Comparison of ENCODE assay signal across 19 cellular contexts in the genomic region with DNA sequence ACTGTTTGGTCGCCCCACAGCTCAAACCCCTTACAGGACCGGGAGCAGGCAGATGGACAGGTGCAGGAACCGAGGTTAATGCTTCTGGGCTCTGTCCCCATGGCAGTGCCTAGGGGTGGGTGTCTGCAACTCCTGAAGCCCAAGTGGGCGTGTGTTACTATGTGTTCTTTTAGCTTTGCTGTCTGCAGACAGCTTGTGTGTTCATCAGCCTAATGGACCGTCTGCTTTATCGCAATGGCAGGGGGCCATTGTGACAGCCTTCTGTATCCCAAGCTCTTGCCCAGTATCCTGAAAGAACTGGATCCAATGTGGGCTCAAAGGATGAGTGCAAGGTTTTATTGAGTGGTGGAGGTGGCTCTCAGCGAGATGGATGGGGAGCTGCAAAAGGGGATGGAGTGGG.
DNase-seq lines count a peak whose midpoint lies in the region; ATAC-seq and TF ChIP-seq lines count a peak whose summit lies in the region.
"Had no signal": no experiment of that assay in that cellular context is flagged by ENCODE, and none has a peak within 500 bp of the region (broad histone marks: within the 10 kb centered on the region; RNA-seq: fewer than 3 reads in every experiment).

No MANE protein-coding gene starts in this region.

- H4K20me1 ChIP-seq in IMR-90 (ENCODE audit: insufficient read depth, low read length) = no peaks in the 10 kb centered on the region
- H4K20me1 ChIP-seq: BLaER1 treated with 17β-estradiol and CSF1 and Interleukin-3, amounts not matched to agents 10 nM and 100 nM had no signal

- CTCF ChIA-PET in IMR-90 (lab: Yijun Ruan, JAX) = no interaction called here
- CTCF ChIA-PET in activated CD4-positive, alpha-beta T cell treated with anti-CD3 and anti-CD28 coated beads, Interleukin-2, amount 10 ng/mL, durations not matched to agents 7 days and 5 days (lab: Charles Lee) = no interaction called here

- no peak overlapping the region for H3K56ac ChIP-seq in IMR-90 (ENCODE audit: extremely low read depth, insufficient read depth, low read length)

- H3K27me3 ChIP-seq in IMR-90 (ENCODE audit: control insufficient read depth, insufficient read depth, low read length) (no peaks in the 10 kb centered on the region), MG63 (no peaks in the 10 kb centered on the region)
- H3K27me3 ChIP-seq: BLaER1 treated with 17β-estradiol and CSF1 and Interleukin-3, amounts not matched to agents 10 nM and 100 nM had no signal

- no peak overlapping the region for H3K4me2 ChIP-seq in IMR-90 (ENCODE audit: low read depth, low read length)
- H3K4me2 ChIP-seq: A549; BLaER1 treated with 17β-estradiol and CSF1 and Interleukin-3, amounts not matched to agents 10 nM and 100 nM had no signal

- H2BK5ac ChIP-seq in IMR-90 (ENCODE audit: low read depth, low read length, poor library complexity, severe bottlenecking) = no peak overlapping the region

- H3K4me1 ChIP-seq in IMR-90 (ENCODE audit: control insufficient read depth, insufficient read depth, low read length) = no peaks in the 10 kb centered on the region
- H3K4me1 ChIP-seq: A549, Caco-2 had no signal

- no peak overlapping the region for H4K8ac ChIP-seq in IMR-90 (ENCODE audit: low read depth in 2 of 2, low read length in 2 of 2)

- H4K5ac ChIP-seq in IMR-90 (ENCODE audit: low read depth, low read length) = no peak overlapping the region

- H3K4me3 Mint-ChIP-seq in activated CD4-positive, alpha-beta T cell treated with anti-CD3 and anti-CD28 coated beads, Interleukin-2, amount 10 ng/mL, durations not matched to agents 7 days and 5 days = no peak overlapping the region
- H3K4me3 Mint-ChIP-seq: B cell; CD4-positive, alpha-beta T cell; CD8-positive, alpha-beta T cell had no signal

- no peak overlapping the region for H2BK15ac ChIP-seq in IMR-90 (ENCODE audit: low read depth, low read length)

- H3K36me3 Mint-ChIP-seq in activated CD4-positive, alpha-beta T cell treated with anti-CD3 and anti-CD28 coated beads, Interleukin-2, amount 10 ng/mL, durations not matched to agents 7 days and 5 days (ENCODE audit: low read depth) = no peaks in the 10 kb centered on the region
- H3K36me3 Mint-ChIP-seq: CD8-positive, alpha-beta T cell had no signal

- H3K4me1 Mint-ChIP-seq in activated CD4-positive, alpha-beta T cell treated with anti-CD3 and anti-CD28 coated beads, Interleukin-2, amount 10 ng/mL, durations not matched to agents 7 days and 5 days = no peaks in the 10 kb centered on the region
- H3K4me1 Mint-ChIP-seq: B cell had no signal

- no peak overlapping the region for H2AFZ ChIP-seq in IMR-90 (replicated peaks; ENCODE audit: low read length, poor library complexity)

- POLR2A ChIA-PET in IMR-90 (lab: Charles Lee; ENCODE audit: unreplicated experiment) = no interaction called here
- POLR2A ChIA-PET in activated CD4-positive, alpha-beta T cell treated with anti-CD3 and anti-CD28 coated beads, Interleukin-2, amount 10 ng/mL, durations not matched to agents 7 days and 5 days (lab: Charles Lee) = no interaction called here

- peak; percentile 69 for DNase-seq in G401 (ENCODE audit: low spot score)
- no peak for DNase-seq in IMR-90
- DNase-seq in cerebellar cortex (ENCODE audit: low spot score) = peak; percentile 60
- no peak for DNase-seq in MG63
- DNase-seq in activated CD4-positive, alpha-beta T cell treated with anti-CD3 and anti-CD28 coated beads, Interleukin-2, amount 10 ng/mL, durations not matched to agents 7 days and 5 days = no peak
- DNase-seq in effector CD8-positive, alpha-beta T cell (lab: John Stamatoyannopoulos, UW) = no peak
- DNase-seq: AML-193; Caco-2; Calu3; CD4-positive, alpha-beta T cell; CD8-positive, alpha-beta T cell; DMS79 treated with DMSO at 0.1 percent for 48 hours; GDM1 had no signal

- H3K4me3 ChIP-seq in IMR-90 (ENCODE audit: insufficient read depth, low read depth, low read length) (no peak overlapping the region), MG63 (no peak overlapping the region)
- H3K4me3 ChIP-seq: A549; BLaER1 treated with 17β-estradiol and CSF1 and Interleukin-3, amounts not matched to agents 10 nM and 100 nM; GM12878 had no signal

- H3K18ac ChIP-seq in IMR-90 (ENCODE audit: low read depth, low read length) = no peak overlapping the region

- TF ChIP-seq RAD21 in IMR-90 (IDR thresholded peaks at IDR 0.05; ENCODE audit: low read length) = no peak

- no peak overlapping the region for H3K14ac ChIP-seq in IMR-90 (replicated peaks; ENCODE audit: low read depth, low read length)

- no peak overlapping the region for H3K4ac ChIP-seq in IMR-90 (ENCODE audit: low read depth, low read length)

- intact Hi-C loops in IMR-90 (cut with micrococcal nuclease) = no loop called here

- no peak overlapping the region for H2AK9ac ChIP-seq in IMR-90 (replicated peaks; ENCODE audit: low read depth, low read length, poor library complexity)

- H3K23ac ChIP-seq in IMR-90 (ENCODE audit: low read depth, low read length) = no peak overlapping the region

- H3K27ac Mint-ChIP-seq in activated CD4-positive, alpha-beta T cell treated with anti-CD3 and anti-CD28 coated beads, Interleukin-2, amount 10 ng/mL, durations not matched to agents 7 days and 5 days = no peak overlapping the region
- H3K27ac Mint-ChIP-seq: B cell; CD4-positive, alpha-beta T cell; CD8-positive, alpha-beta T cell had no signal

- no peak overlapping the region for H3K9ac ChIP-seq in IMR-90 (ENCODE audit: low read depth, low read length)
- H3K9ac ChIP-seq: BLaER1 treated with 17β-estradiol and CSF1 and Interleukin-3, amounts not matched to agents 10 nM and 100 nM had no signal

- no peaks in the 10 kb centered on the region for H3K9me3 Mint-ChIP-seq in activated CD4-positive, alpha-beta T cell treated with anti-CD3 and anti-CD28 coated beads, Interleukin-2, amount 10 ng/mL, durations not matched to agents 7 days and 5 days
- H3K9me3 Mint-ChIP-seq: CD4-positive, alpha-beta T cell; CD8-positive, alpha-beta T cell had no signal

- no peaks in the 10 kb centered on the region for H3K79me1 ChIP-seq in IMR-90 (ENCODE audit: low read depth in 1 of 2, low read length in 2 of 2)

- H3K36me3 ChIP-seq in IMR-90 (ENCODE audit: control insufficient read depth, insufficient read depth, low read length) = no peaks in the 10 kb centered on the region
- H3K36me3 ChIP-seq in MG63 = no peaks in the 10 kb centered on the region
- H3K36me3 ChIP-seq: BLaER1 treated with 17β-estradiol and CSF1 and Interleukin-3, amounts not matched to agents 10 nM and 100 nM had no signal

- no CpG with 5 or more reads among the region's 7 CpGs for WGBS in IMR-90 (ENCODE audit: extremely low coverage in 2 of 2, insufficient read length in 1 of 2), 2 experiments

- H3K9me3 ChIP-seq in IMR-90 (ENCODE audit: control insufficient read depth, insufficient read depth, low read length) = no peaks in the 10 kb centered on the region
- H3K9me3 ChIP-seq in MG63 = peaks cover 7% of the 10 kb centered on the region
- H3K9me3 ChIP-seq: A549, Caco-2 had no signal

- in situ Hi-C loops in G401 (cut with HindIII; ENCODE audit: low sequenced_read_pairs) (no loop called here), IMR-90 (cut with MboI; ENCODE audit: low sequenced_read_pairs) (no loop called here)

- no peak overlapping the region for H4K91ac ChIP-seq in IMR-90 (ENCODE audit: insufficient read depth, low read depth, low read length)

- no peak for ATAC-seq in IMR-90 (ENCODE audit: low read depth)
- ATAC-seq: A549; CD8-positive, alpha-beta T cell; GM12878 had no signal

- no peaks in the 10 kb centered on the region for H3K9me1 ChIP-seq in IMR-90 (ENCODE audit: insufficient read depth, low read length)

- H2AK5ac ChIP-seq in IMR-90 (ENCODE audit: low read depth, low read length) = peak overlapping the region; percentile 21; the same call in 1 of the 2 replicates

- no TSS peak for BruUV-seq in IMR-90 (replicated peaks; lab: Mats Ljungman, UMichigan)

- no peak for TF ChIP-seq CTCF in IMR-90 (conservative IDR thresholded peaks at IDR 0.05; ENCODE audit: low read depth, low read length)

- no peak overlapping the region for H2BK120ac ChIP-seq in IMR-90 (ENCODE audit: low read depth, low read length)

- no peak overlapping the region for H3K27ac ChIP-seq in IMR-90 (ENCODE audit: insufficient read depth, low read length)
- H3K27ac ChIP-seq: 22Rv1; A549; BLaER1 treated with 17β-estradiol and CSF1 and Interleukin-3, amounts not matched to agents 10 nM and 100 nM; C4-2B had no signal

- no peaks in the 10 kb centered on the region for H3K27me3 Mint-ChIP-seq in activated CD4-positive, alpha-beta T cell treated with anti-CD3 and anti-CD28 coated beads, Interleukin-2, amount 10 ng/mL, durations not matched to agents 7 days and 5 days
- H3K27me3 Mint-ChIP-seq: B cell; CD4-positive, alpha-beta T cell had no signal

- dilution Hi-C loops in IMR-90 (cut with HindIII; ENCODE audit: low sequenced_read_pairs, unreplicated experiment) = no loop called here

- TF ChIP-seq POLR2A in IMR-90 (IDR thresholded peaks at IDR 0.05; ENCODE audit: low read depth, low read length) = no peak

- no peak overlapping the region for H2BK20ac ChIP-seq in IMR-90 (ENCODE audit: low read depth, low read length)

TF ChIP-seq in IMR-90, 13 proteins besides CTCF, POLR2A, EP300 and RAD21 (continues in another document):
- TF ChIP-seq CEBPB (IDR thresholded peaks at IDR 0.05; ENCODE audit: low read depth, low read length) = no peak
- TF ChIP-seq BHLHE40 (IDR thresholded peaks at IDR 0.05; ENCODE audit: low read depth, low read length) = no peak
- TF ChIP-seq SMC3 (IDR thresholded peaks at IDR 0.05; ENCODE audit: low read depth, low read length) = no peak
- TF ChIP-seq, protein P1, sequence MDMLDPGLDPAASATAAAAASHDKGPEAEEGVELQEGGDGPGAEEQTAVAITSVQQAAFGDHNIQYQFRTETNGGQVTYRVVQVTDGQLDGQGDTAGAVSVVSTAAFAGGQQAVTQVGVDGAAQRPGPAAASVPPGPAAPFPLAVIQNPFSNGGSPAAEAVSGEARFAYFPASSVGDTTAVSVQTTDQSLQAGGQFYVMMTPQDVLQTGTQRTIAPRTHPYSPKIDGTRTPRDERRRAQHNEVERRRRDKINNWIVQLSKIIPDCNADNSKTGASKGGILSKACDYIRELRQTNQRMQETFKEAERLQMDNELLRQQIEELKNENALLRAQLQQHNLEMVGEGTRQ (IDR thresholded peaks at IDR 0.05; ENCODE audit: low read depth, low read length) = no peak
- no peak for TF ChIP-seq MAFK (IDR thresholded peaks at IDR 0.05; ENCODE audit: low read depth, low read length)
- TF ChIP-seq, protein P2, sequence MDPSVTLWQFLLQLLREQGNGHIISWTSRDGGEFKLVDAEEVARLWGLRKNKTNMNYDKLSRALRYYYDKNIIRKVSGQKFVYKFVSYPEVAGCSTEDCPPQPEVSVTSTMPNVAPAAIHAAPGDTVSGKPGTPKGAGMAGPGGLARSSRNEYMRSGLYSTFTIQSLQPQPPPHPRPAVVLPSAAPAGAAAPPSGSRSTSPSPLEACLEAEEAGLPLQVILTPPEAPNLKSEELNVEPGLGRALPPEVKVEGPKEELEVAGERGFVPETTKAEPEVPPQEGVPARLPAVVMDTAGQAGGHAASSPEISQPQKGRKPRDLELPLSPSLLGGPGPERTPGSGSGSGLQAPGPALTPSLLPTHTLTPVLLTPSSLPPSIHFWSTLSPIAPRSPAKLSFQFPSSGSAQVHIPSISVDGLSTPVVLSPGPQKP (IDR thresholded peaks at IDR 0.05; ENCODE audit: borderline replicate concordance, low read depth, low read length) = no peak
- no peak for TF ChIP-seq CHD1 (IDR thresholded peaks at IDR 0.05; ENCODE audit: low read depth, low read length)
- TF ChIP-seq FOS (IDR thresholded peaks at IDR 0.05; ENCODE audit: low read depth, low read length) = no peak

Comparison
In these comparisons a context has a peak if more than half of its experiments do, and no peak if none do; other contexts are left out.
1. DNase-seq: peak in G401 (single experiment) and cerebellar cortex (single experiment); none in IMR-90 (single experiment), MG63 (single experiment), activated CD4-positive, alpha-beta T cell treated with anti-CD3 and anti-CD28 coated beads, Interleukin-2, amount 10 ng/mL, durations not matched to agents 7 days and 5 days (single experiment) and effector CD8-positive, alpha-beta T cell (single experiment).